ENCODE assay signal across 20 cellular contexts in genomic region chrX:16646366-16647168, GRCh38. TPM values are rescaled to one million over a fixed set of nuclear protein-coding genes. Genes with fewer than 3 reads are reported as not detected.
"Had no signal": no experiment of that assay in that cellular context is flagged by ENCODE, and none has a peak within 500 bp of the region (broad histone marks: within the 10 kb centered on the region; RNA-seq: fewer than 3 reads in every experiment).

No MANE protein-coding gene starts in this region.

- H3K9me3 Mint-ChIP-seq: activated CD4-positive, alpha-beta T cell treated with anti-CD3 and anti-CD28 coated beads, Interleukin-2, amount 10 ng/mL, durations not matched to agents 24 days and 14 days; activated naive CD8-positive, alpha-beta T cell treated with anti-CD3 and anti-CD28 coated beads for 36 hours; brain had no signal

- DNase-seq: activated CD4-positive, alpha-beta T cell treated with anti-CD3 and anti-CD28 coated beads, Interleukin-2, amount 10 ng/mL, durations not matched to agents 24 days and 14 days; activated CD4-positive, CD25-positive, alpha-beta regulatory T cell; activated naive CD8-positive, alpha-beta T cell treated with anti-CD3 and anti-CD28 coated beads for 36 hours; central memory CD4-positive, alpha-beta T cell; effector CD4-positive, alpha-beta T cell; islet precursor cell; mammary epithelial cell; naive thymus-derived CD8-positive, alpha-beta T cell; stimulated activated CD4-positive, alpha-beta T cell treated with anti-CD3 and anti-CD28 coated beads, Interleukin-4, amount 100 ng/mL, for 1 hour; stimulated activated naive CD4-positive, alpha-beta T cell treated with Interleukin-2 at 50 U/mL for 16 hours; substantia nigra had no signal

- H2AFZ ChIP-seq: parathyroid adenoma had no signal

- H3K4me1 ChIP-seq: esophagus muscularis mucosa, parathyroid adenoma, tibial nerve had no signal

- H3K4me1 Mint-ChIP-seq: activated naive CD8-positive, alpha-beta T cell treated with anti-CD3 and anti-CD28 coated beads for 36 hours had no signal

- H3K9ac ChIP-seq: parathyroid adenoma had no signal

- H3K36me3 Mint-ChIP-seq: activated naive CD8-positive, alpha-beta T cell treated with anti-CD3 and anti-CD28 coated beads for 36 hours had no signal

- ATAC-seq: left lobe of liver; naive thymus-derived CD8-positive, alpha-beta T cell had no signal

- H3K4me3 Mint-ChIP-seq: activated CD4-positive, alpha-beta T cell treated with anti-CD3 and anti-CD28 coated beads, Interleukin-2, amount 10 ng/mL, durations not matched to agents 24 days and 14 days; activated naive CD8-positive, alpha-beta T cell treated with anti-CD3 and anti-CD28 coated beads for 36 hours; brain; naive thymus-derived CD8-positive, alpha-beta T cell had no signal

- H3K79me2 ChIP-seq: parathyroid adenoma had no signal

- H3K4me3 ChIP-seq: coronary artery, esophagus muscularis mucosa, tibial nerve had no signal

- H3K27ac Mint-ChIP-seq: activated CD4-positive, alpha-beta T cell treated with anti-CD3 and anti-CD28 coated beads, Interleukin-2, amount 10 ng/mL, durations not matched to agents 24 days and 14 days; activated naive CD8-positive, alpha-beta T cell treated with anti-CD3 and anti-CD28 coated beads for 36 hours; naive thymus-derived CD8-positive, alpha-beta T cell had no signal

- H3K9me3 ChIP-seq: esophagus muscularis mucosa, neutrophil, tibial nerve had no signal

- H3K27me3 Mint-ChIP-seq: activated CD4-positive, alpha-beta T cell treated with anti-CD3 and anti-CD28 coated beads, Interleukin-2, amount 10 ng/mL, durations not matched to agents 24 days and 14 days; activated naive CD8-positive, alpha-beta T cell treated with anti-CD3 and anti-CD28 coated beads for 36 hours; brain; naive thymus-derived CD8-positive, alpha-beta T cell had no signal

- H3K36me3 ChIP-seq: neutrophil, tibial nerve had no signal

- H3K27ac ChIP-seq: coronary artery, esophagus muscularis mucosa, neutrophil, parathyroid adenoma, tibial nerve had no signal

- H3K27me3 ChIP-seq: esophagus muscularis mucosa, neutrophil, tibial nerve had no signal

RNA-seq across cellular contexts. Expression of gene S100G, which starts 3.4 kb away (rescaled TPM):
- total RNA-seq: activated CD4-positive, alpha-beta T cell treated with anti-CD3 and anti-CD28 coated beads, Interleukin-2, amount 10 ng/mL, durations not matched to agents 24 days and 14 days; activated naive CD8-positive, alpha-beta T cell treated with anti-CD3 and anti-CD28 coated beads for 36 hours; esophagus muscularis mucosa; left lobe of liver; mammary epithelial cell; mucosa of gallbladder; naive thymus-derived CD8-positive, alpha-beta T cell; renal cortical epithelial cell; tibial nerve had no signal
- polyA plus RNA-seq: mammary epithelial cell; naive thymus-derived CD8-positive, alpha-beta T cell had no signal
